In the genomic region with DNA sequence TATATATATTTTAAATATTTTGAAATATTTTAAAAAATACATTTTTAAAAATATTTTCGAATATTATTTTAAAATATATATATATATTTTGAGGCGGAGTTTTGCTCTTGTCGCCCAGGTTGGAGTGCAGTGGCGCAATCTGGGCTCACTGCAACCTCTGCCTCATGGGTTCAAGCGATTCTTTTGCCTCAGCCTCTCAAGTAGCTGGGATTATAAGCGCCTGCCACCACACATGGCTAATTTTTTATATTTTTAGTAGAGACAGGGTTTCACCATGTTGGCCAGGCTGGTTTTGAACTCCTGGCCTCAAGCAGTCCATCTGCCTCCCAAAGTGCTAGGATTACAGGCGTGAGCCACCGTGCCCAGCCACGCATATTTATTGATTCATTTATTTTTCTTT, we compare ENCODE assay signal across 20 cellular contexts. TPM values are rescaled to one million over a fixed set of nuclear protein-coding genes. Genes with fewer than 3 reads are reported as not detected.
"Had no signal": no experiment of that assay in that cellular context is flagged by ENCODE, and none has a peak within 500 bp of the region (broad histone marks: within the 10 kb centered on the region; RNA-seq: fewer than 3 reads in every experiment).

No MANE protein-coding gene starts in this region.

RNA-seq across cellular contexts. Expression of a gene that starts 11.0 kb away (rescaled TPM):
- total RNA-seq: naive thymus-derived CD4-positive, alpha-beta T cell; natural killer cell; occipital lobe; subcutaneous adipose tissue; temporal lobe; thoracic aorta; tibial nerve; upper lobe of left lung; ureter; vagina had no signal
- polyA plus RNA-seq: neural cell had no signal

RNA-seq across cellular contexts. Expression of a gene that starts 54.6 kb away (rescaled TPM):
- total RNA-seq: osteoblast, progenitor cell of endocrine pancreas, psoas muscle, renal cortical epithelial cell, sciatic nerve, smooth muscle cell, spleen, stomach, subcutaneous adipose tissue, thoracic aorta, thyroid gland, tibial nerve, upper lobe of left lung, ureter, vagina had no signal
- polyA plus RNA-seq: neural cell, stomach had no signal
